ENCODE assay signal across 12 cellular contexts in the genomic region with DNA sequence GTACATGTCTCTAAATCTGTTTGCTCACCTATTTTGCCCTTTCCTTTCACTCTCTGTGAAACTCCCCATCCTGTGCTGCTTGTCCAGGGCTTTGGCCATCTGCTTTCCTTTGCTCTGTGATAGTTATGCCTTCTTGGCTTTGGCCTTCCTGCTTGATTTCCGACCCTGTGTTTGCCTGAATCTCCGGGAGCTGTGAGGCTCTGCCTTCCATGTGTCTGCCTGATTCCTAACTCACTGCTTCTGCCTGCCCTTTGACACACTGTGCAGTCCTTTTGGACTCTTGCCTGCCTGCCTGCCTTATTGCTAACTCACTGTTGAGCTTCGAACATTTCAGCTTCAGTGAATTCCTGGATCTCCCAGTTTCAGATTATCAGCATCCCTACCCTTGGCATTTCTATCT.
DNase-seq lines count a peak whose midpoint lies in the region; ATAC-seq and TF ChIP-seq lines count a peak whose summit lies in the region.
"Had no signal": no experiment of that assay in that cellular context is flagged by ENCODE, and none has a peak within 500 bp of the region (broad histone marks: within the 10 kb centered on the region; RNA-seq: fewer than 3 reads in every experiment).

No MANE protein-coding gene starts in this region.

- H3K27me3 ChIP-seq in BE2C = no peaks in the 10 kb centered on the region

- no peak overlapping the region for H3K27ac ChIP-seq in HEK293 (ENCODE audit: extremely low read depth, low read depth, low read length)

- ATAC-seq in sciatic nerve = peak; percentile 88
- ATAC-seq in HG02840 (IDR thresholded peaks at IDR 0.05; ENCODE audit: low FRiP score, unreplicated experiment) = no peak
- no peak for ATAC-seq in GM21786 (IDR thresholded peaks at IDR 0.05; ENCODE audit: unreplicated experiment)

- CTCF ChIA-PET in HEK293 (lab: Yijun Ruan, JAX) = no interaction called here

- H3K36me3 ChIP-seq in HEK293 (ENCODE audit: control insufficient read depth in 2 of 2, insufficient read depth in 1 of 2, low read length in 2 of 2) (no peaks in the 10 kb centered on the region), BE2C (no peaks in the 10 kb centered on the region)

- DNase-seq in choroid plexus epithelial cell (ENCODE audit: low read depth) = peak; percentile 66
- peak; percentile 38 for DNase-seq in iris pigment epithelial cell (ENCODE audit: low read depth)
- DNase-seq in sciatic nerve (ENCODE audit: low spot score) = peak; percentile 61
- DNase-seq in BE2C = no peak
- DNase-seq in GDM1 (lab: John Stamatoyannopoulos, UW) = no peak
- DNase-seq: activated CD8-positive, alpha-beta memory T cell treated with anti-CD3 and anti-CD28 coated beads for 24 hours; activated gamma-delta T cell treated with Interleukin-2 at 50 U/mL for 16 hours; caudate nucleus; MM.1S had no signal

- no peaks in the 10 kb centered on the region for H3K4me1 ChIP-seq in HEK293 (ENCODE audit: control insufficient read depth, insufficient read depth, low read length)
- peaks cover 9% of the 10 kb centered on the region for H3K4me1 ChIP-seq in BE2C

- H3K4me3 ChIP-seq in HEK293 (ENCODE audit: low read depth, low read length) = no peak overlapping the region
- no peak overlapping the region for H3K4me3 ChIP-seq in choroid plexus epithelial cell (ENCODE audit: low read depth, low read length)
- H3K4me3 ChIP-seq in BE2C (ENCODE audit: low read depth, low read length) = no peak overlapping the region

- intact Hi-C loops in sciatic nerve (cut with DNase I) = no loop called here

- TF ChIP-seq CTCF in HEK293 (tag by site-specific recombination; IDR thresholded peaks at IDR 0.05) = no peak
- TF ChIP-seq CTCF in choroid plexus epithelial cell (conservative IDR thresholded peaks at IDR 0.05; ENCODE audit: low read depth, low read length) = no peak
- TF ChIP-seq CTCF in BE2C (IDR thresholded peaks at IDR 0.05; ENCODE audit: low read depth, low read length) = no peak

- H3K9me3 ChIP-seq in HEK293 (ENCODE audit: control insufficient read depth, insufficient read depth, low read depth, low read length) (no peaks in the 10 kb centered on the region), BE2C (no peaks in the 10 kb centered on the region)

- POLR2A ChIA-PET in HEK293 (lab: Yijun Ruan, JAX) = no interaction called here

TF ChIP-seq in HEK293, 187 proteins besides CTCF, POLR2A, EP300 and RAD21:
- TF ChIP-seq, protein P1, sequence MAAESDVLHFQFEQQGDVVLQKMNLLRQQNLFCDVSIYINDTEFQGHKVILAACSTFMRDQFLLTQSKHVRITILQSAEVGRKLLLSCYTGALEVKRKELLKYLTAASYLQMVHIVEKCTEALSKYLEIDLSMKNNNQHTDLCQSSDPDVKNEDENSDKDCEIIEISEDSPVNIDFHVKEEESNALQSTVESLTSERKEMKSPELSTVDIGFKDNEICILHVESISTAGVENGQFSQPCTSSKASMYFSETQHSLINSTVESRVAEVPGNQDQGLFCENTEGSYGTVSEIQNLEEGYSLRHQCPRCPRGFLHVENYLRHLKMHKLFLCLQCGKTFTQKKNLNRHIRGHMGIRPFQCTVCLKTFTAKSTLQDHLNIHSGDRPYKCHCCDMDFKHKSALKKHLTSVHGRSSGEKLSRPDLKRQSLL (tag by site-specific recombination; IDR thresholded peaks at IDR 0.05) = no peak
- TF ChIP-seq ZNF394 (tag by site-specific recombination; IDR thresholded peaks at IDR 0.05; ENCODE audit: borderline replicate concordance) (no peak), ZBTB17 (tag by site-specific recombination; IDR thresholded peaks at IDR 0.05) (0 out of 2 replicates have a peak, but pooled peaks have one; percentile 15)
TF ChIP-seq in HEK293: peak in this region for 1.

Comparison
In these comparisons a context has a peak if more than half of its experiments do, and no peak if none do; other contexts are left out.
1. DNase-seq: peak in choroid plexus epithelial cell (single experiment), iris pigment epithelial cell (single experiment) and sciatic nerve (single experiment); none in BE2C (single experiment) and GDM1 (single experiment).